8 cellular contexts compared by ENCODE assay signal in the genomic region with DNA sequence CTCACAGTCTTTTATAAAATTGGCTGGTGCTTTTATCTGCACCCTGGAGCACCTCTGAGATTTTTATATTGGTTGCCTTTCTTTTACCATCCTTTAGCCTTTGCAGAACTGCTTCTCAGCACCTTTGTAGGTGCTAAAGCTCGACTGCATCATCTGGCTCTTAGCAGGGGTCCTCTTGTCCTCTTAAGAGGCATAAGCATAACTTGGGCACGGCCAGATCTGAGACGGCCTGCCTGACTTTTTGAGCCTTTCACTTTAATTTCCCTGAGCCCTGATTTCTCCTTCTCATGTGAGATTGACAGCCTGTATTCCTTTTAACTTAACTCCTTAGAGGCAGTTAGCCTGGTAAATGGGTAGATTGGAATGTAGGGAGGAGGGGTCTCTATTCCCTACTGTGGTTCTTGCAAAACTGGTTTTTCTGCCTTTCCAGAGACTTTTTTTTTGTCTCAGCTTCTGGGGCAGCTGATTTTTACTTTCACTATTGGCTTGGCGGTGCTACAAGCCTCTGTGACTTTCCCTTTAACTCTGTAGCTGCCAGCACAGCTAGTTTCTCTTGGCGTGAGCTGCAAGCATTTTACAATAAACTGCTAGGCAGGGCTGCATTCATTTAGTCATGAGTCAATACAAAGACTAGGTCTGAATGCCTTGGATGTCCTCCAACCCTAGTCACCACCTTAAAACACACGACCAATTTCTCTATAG. TPM values are rescaled to one million over a fixed set of nuclear protein-coding genes. Genes with fewer than 3 reads are reported as not detected.
DNase-seq lines count a peak whose midpoint lies in the region; ATAC-seq, FAIRE-seq and TF ChIP-seq lines count a peak whose summit lies in the region.

No MANE protein-coding gene starts in this region.

- FAIRE-seq in pancreas (lab: Jason Lieb, UNC), result no peak

- peak overlapping the region; percentile 57; the same call in 1 of the 2 replicates for H3K27ac ChIP-seq in HUES64 (ENCODE audit: low read depth, low read length)
- no peak overlapping the region for H3K27ac ChIP-seq in foreskin keratinocyte
- peak overlapping the region in 3 of 4 donors; percentile 35 to 77 (median 43) for H3K27ac ChIP-seq in pancreas

- 62% methylated on average over 6 of the region's 6 CpGs for WGBS in HUES64
- 0 to 1% methylated on average over 6 of the region's 6 CpGs for WGBS in pancreas, 2 donors

- DNase-seq in EL (peak; percentile 33), foreskin keratinocyte (peak; percentile 42 to 68), pancreas (peak in 4 of 6 donors; percentile 34 to 67 (median 60)), NK-92 (lab: John Stamatoyannopoulos, UW; ENCODE audit: unreplicated experiment) (no peak), UCSD-AML1 (lab: John Stamatoyannopoulos, UW; ENCODE audit: unreplicated experiment) (no peak)
- DNase-seq in activated CD4-positive, alpha-beta T cell treated with anti-CD3 and anti-CD28 coated beads for 48 hours, result peak; percentile 38

- H3K9ac ChIP-seq in HUES64 (ENCODE audit: low read depth, low read length), result no peak overlapping the region

- peak overlapping the region; percentile 31; the same call in 1 of the 2 replicates for H3K4me3 ChIP-seq in HUES64 (ENCODE audit: low read length)
- H3K4me3 ChIP-seq in pancreas, result peak overlapping the region; percentile 22 to 51 (median 34)

- H3K9me3 ChIP-seq in HUES64 (ENCODE audit: insufficient read depth, low read depth, low read length), result peaks cover 52% of the 10 kb centered on the region
- H3K9me3 ChIP-seq in pancreas, result no peaks in the 10 kb centered on the region

- TF ChIP-seq CTCF in foreskin keratinocyte (conservative IDR thresholded peaks at IDR 0.05) (no peak), pancreas (IDR thresholded peaks at IDR 0.05) (no peak)

- intact Hi-C loops in pancreas (cut with DNase I), result no loop called here

- no peaks in the 10 kb centered on the region for H3K27me3 ChIP-seq in HUES64 (ENCODE audit: insufficient read depth, low read length)
- no peaks in the 10 kb centered on the region for H3K27me3 ChIP-seq in foreskin keratinocyte
- H3K27me3 ChIP-seq in pancreas, result no peaks in the 10 kb centered on the region

- peaks cover 8% of the 10 kb centered on the region for H3K4me1 ChIP-seq in HUES64 (ENCODE audit: insufficient read depth, low read length)
- no peaks in the 10 kb centered on the region for H3K4me1 ChIP-seq in foreskin keratinocyte
- H3K4me1 ChIP-seq in pancreas, result no peaks in the 10 kb centered on the region

- H3K36me3 ChIP-seq in HUES64 (ENCODE audit: insufficient read depth, low read length) (no peaks in the 10 kb centered on the region), pancreas (no peaks in the 10 kb centered on the region)

- peak; percentile 53 for ATAC-seq in GM21515 (IDR thresholded peaks at IDR 0.05; ENCODE audit: unreplicated experiment)
- peak; percentile 76 for ATAC-seq in foreskin keratinocyte
- ATAC-seq in pancreas, result peak; percentile 89 to 93 (median 90)

RNA-seq across cellular contexts. Expression of gene ZPBP, which starts 24.0 kb away (rescaled TPM):
- polyA plus RNA-seq in HUES64 (2013, experiment 1 of 2), result not detected
- not detected for polyA plus RNA-seq in HUES64 (2013, experiment 2 of 2)
- not detected in 2 replicates for total RNA-seq in foreskin keratinocyte
- not detected in 2 replicates for polyA plus RNA-seq in foreskin keratinocyte
- total RNA-seq in pancreas, result under 1 TPM in 4 of 6 donors, not detected in 2; 0.12 to 0.38 (median 0.17) TPM
- under 1 TPM in 1 of 2 donors, not detected in 1; 0.33 TPM for polyA plus RNA-seq in pancreas

Comparison
In these comparisons a context has a peak if more than half of its experiments do, and no peak if none do; other contexts are left out.
1. DNase-seq: peak in EL (single experiment), activated CD4-positive, alpha-beta T cell treated with anti-CD3 and anti-CD28 coated beads for 48 hours (single experiment), foreskin keratinocyte (2 of 2) and pancreas (4 of 6); none in NK-92 (single experiment) and UCSD-AML1 (single experiment).
2. Peak in every context shown above with its lines, with median percentiles within 50 percentile points of each other: ATAC-seq.